In genomic region chr16:21235199-21235585, GRCh38 we compare ENCODE assay signal across 24 cellular contexts. TPM values are rescaled to one million over a fixed set of nuclear protein-coding genes. Genes with fewer than 3 reads are reported as not detected.
DNase-seq lines count a peak whose midpoint lies in the region; ATAC-seq, FAIRE-seq and TF ChIP-seq lines count a peak whose summit lies in the region.
"Had no signal": no experiment of that assay in that cellular context is flagged by ENCODE, and none has a peak within 500 bp of the region (broad histone marks: within the 10 kb centered on the region; RNA-seq: fewer than 3 reads in every experiment).

No MANE protein-coding gene starts in this region.

- FAIRE-seq in small intestine (lab: Jason Lieb, UNC): no peak
- FAIRE-seq: A204.1, GM12878 had no signal

- H3K4me2 ChIP-seq in osteoblast (ENCODE audit: insufficient read depth, low read length): no peak overlapping the region

- TF ChIP-seq CTCF in right lobe of liver (IDR thresholded peaks at IDR 0.05): no peak
- no peak for TF ChIP-seq CTCF in osteoblast (IDR thresholded peaks at IDR 0.05; ENCODE audit: extremely low read depth, low read depth, low read length)

- H3K4me1 ChIP-seq in right lobe of liver (peaks cover 0 to 16% (median 7%) of the 10 kb centered on the region in 4 donors), small intestine (ENCODE audit: control insufficient read depth in 2 of 2, insufficient read depth in 1 of 2, low read depth in 1 of 2, low read length in 1 of 2) (peaks cover 0 to 3% of the 10 kb centered on the region in 2 donors), osteoblast (ENCODE audit: insufficient read depth, low read length) (no peaks in the 10 kb centered on the region)
- H3K4me1 ChIP-seq: HAP-1 had no signal

- peak; percentile 34 for DNase-seq in OCI-M1 (lab: John Stamatoyannopoulos, UW)
- peak; percentile 12 to 37 for DNase-seq in erythroblast (lab: John Stamatoyannopoulos, UW)
- DNase-seq in right lobe of liver: no peak
- DNase-seq in small intestine: peak; percentile 81
- no peak for DNase-seq in osteoblast (ENCODE audit: insufficient read length, low spot score, missing footprints)
- no peak for DNase-seq in SIG-M5 (lab: John Stamatoyannopoulos, UW)
- DNase-seq: DMS79 treated with DMSO at 0.1 percent for 48 hours, GM23248, Kasumi-1, NCI-H1694, NCI-H2081, NCI-H2171, NCI-H446, NCI-H526 had no signal

- peak in 1 of 4 donors; percentile 5 for ATAC-seq in right lobe of liver
- no peak for ATAC-seq in GM18870 (IDR thresholded peaks at IDR 0.05; ENCODE audit: unreplicated experiment)
- ATAC-seq in HG03095 (IDR thresholded peaks at IDR 0.05; ENCODE audit: unreplicated experiment): no peak
- ATAC-seq: GM12878, Right ventricle myocardium inferior had no signal

- H3K79me2 ChIP-seq in osteoblast (ENCODE audit: insufficient read depth, low read length): no peaks in the 10 kb centered on the region

- H3K4me3 ChIP-seq in right lobe of liver (peak overlapping the region; percentile 12 to 67 (median 62)), small intestine (ENCODE audit: low read depth in 1 of 2, low read length in 2 of 2) (peak overlapping the region; percentile 28 to 85), osteoblast (ENCODE audit: insufficient read depth, low read length) (no peak overlapping the region)
- H3K4me3 ChIP-seq: GM12878, GM23248, HAP-1 had no signal

- no peak overlapping the region for H2AFZ ChIP-seq in osteoblast (ENCODE audit: low read length)
- H2AFZ ChIP-seq: GM23248 had no signal

- no peak for TF ChIP-seq POLR2A in erythroblast (IDR thresholded peaks at IDR 0.05; ENCODE audit: low read length)
- no peak for TF ChIP-seq POLR2A in right lobe of liver (IDR thresholded peaks at IDR 0.05)

- 27% methylated on average over 3 of the region's 3 CpGs for WGBS in right lobe of liver (ENCODE audit: insufficient coverage, low coverage, low lambda C conversion rate, missing lambda C conversion rate)
- WGBS in small intestine, 3 donors: 13 to 46% (median 35%) methylated on average over 3 of the region's 3 CpGs

- H4K20me1 ChIP-seq in osteoblast (ENCODE audit: insufficient read depth, low read length): no peaks in the 10 kb centered on the region

- peak overlapping the region in 2 of 3 donors; percentile 63 to 89 for H3K27ac ChIP-seq in right lobe of liver
- H3K27ac ChIP-seq in small intestine (ENCODE audit: low read depth in 1 of 2, low read length in 1 of 2): peak overlapping the region; percentile 15 to 70
- no peak overlapping the region for H3K27ac ChIP-seq in osteoblast (ENCODE audit: low read depth, low read length)
- H3K27ac ChIP-seq: C4-2B, GM23248 had no signal

- H3K27me3 ChIP-seq in right lobe of liver (no peaks in the 10 kb centered on the region), small intestine (ENCODE audit: control insufficient read depth in 2 of 2, insufficient read depth in 2 of 2, low read length in 2 of 2) (no peaks in the 10 kb centered on the region), osteoblast (ENCODE audit: insufficient read depth, low read length) (peaks cover 10% of the 10 kb centered on the region)

- H3K9me3 ChIP-seq in right lobe of liver: no peaks in the 10 kb centered on the region
- H3K9me3 ChIP-seq in small intestine (ENCODE audit: control insufficient read depth, low read depth): no peaks in the 10 kb centered on the region
- no peaks in the 10 kb centered on the region for H3K9me3 ChIP-seq in osteoblast (ENCODE audit: low read depth, low read length)
- H3K9me3 ChIP-seq: HAP-1 had no signal

- no peaks in the 10 kb centered on the region for H3K36me3 ChIP-seq in right lobe of liver
- H3K36me3 ChIP-seq in small intestine (ENCODE audit: control insufficient read depth in 2 of 2, insufficient read depth in 2 of 2, low read length in 2 of 2): no peaks in the 10 kb centered on the region
- no peaks in the 10 kb centered on the region for H3K36me3 ChIP-seq in osteoblast (ENCODE audit: insufficient read depth, low read length)
- H3K36me3 ChIP-seq: HAP-1 had no signal

- intact Hi-C loops in right lobe of liver (cut with DNase I): no loop called here

RNA-seq across cellular contexts. Expression of gene ANKS4B, which starts 1.7 kb away (rescaled TPM):
- total RNA-seq in right lobe of liver: 10 to 100 TPM in 5 of 6 experiments, 1 to 10 TPM in 1; 10.0 to 16.3 (median 11.4) TPM
- 10 to 100 TPM; 15.9 to 42.5 (median 23.2) TPM for polyA plus RNA-seq in small intestine
- total RNA-seq in osteoblast: not detected in 2 replicates
- total RNA-seq: GM23248, MCF 10A, OCI-LY7, Right ventricle myocardium inferior, SK-MEL-5 had no signal
- polyA plus RNA-seq: GM23248 had no signal

RNA-seq across cellular contexts. Expression of gene ZP2, which starts 23.8 kb away (rescaled TPM):
- not detected for total RNA-seq in right lobe of liver
- 1 to 10 TPM in 1 of 3 donors, under 1 TPM in 2; 0.01 to 1.1 (median 0.54) TPM for polyA plus RNA-seq in small intestine
- not detected in 2 replicates for total RNA-seq in osteoblast
- total RNA-seq: GM23248, MCF 10A, OCI-LY7, Right ventricle myocardium inferior, SK-MEL-5 had no signal
- polyA plus RNA-seq: GM23248 had no signal

RNA-seq across cellular contexts. Expression of gene CRYM, which starts 42.9 kb away (rescaled TPM):
- 10 to 100 TPM in 2 of 6 experiments, 1 to 10 TPM in 4; 4.4 to 14.9 (median 5.9) TPM for total RNA-seq in right lobe of liver
- 1 to 10 TPM; 1.6 to 6.5 (median 2.3) TPM for polyA plus RNA-seq in small intestine
- total RNA-seq in osteoblast: 4.1 and 5.1 TPM in 2 replicates
- total RNA-seq: GM23248 had no signal
- polyA plus RNA-seq: GM23248 had no signal

Comparison
In these comparisons a context has a peak if more than half of its experiments do, and no peak if none do; other contexts are left out.
1. DNase-seq: peak in OCI-M1 (single experiment), erythroblast (2 of 2) and small intestine (single experiment); none in right lobe of liver (0 of 3), osteoblast (single experiment) and SIG-M5 (single experiment).
2. RNA of gene ANKS4B, which starts 1.7 kb away (total RNA-seq): 10.0 to 16.3 TPM in right lobe of liver; not detected in osteoblast; every median in the first group is over 10 times any median in the second.